26 cellular contexts compared by ENCODE assay signal in the genomic region with DNA sequence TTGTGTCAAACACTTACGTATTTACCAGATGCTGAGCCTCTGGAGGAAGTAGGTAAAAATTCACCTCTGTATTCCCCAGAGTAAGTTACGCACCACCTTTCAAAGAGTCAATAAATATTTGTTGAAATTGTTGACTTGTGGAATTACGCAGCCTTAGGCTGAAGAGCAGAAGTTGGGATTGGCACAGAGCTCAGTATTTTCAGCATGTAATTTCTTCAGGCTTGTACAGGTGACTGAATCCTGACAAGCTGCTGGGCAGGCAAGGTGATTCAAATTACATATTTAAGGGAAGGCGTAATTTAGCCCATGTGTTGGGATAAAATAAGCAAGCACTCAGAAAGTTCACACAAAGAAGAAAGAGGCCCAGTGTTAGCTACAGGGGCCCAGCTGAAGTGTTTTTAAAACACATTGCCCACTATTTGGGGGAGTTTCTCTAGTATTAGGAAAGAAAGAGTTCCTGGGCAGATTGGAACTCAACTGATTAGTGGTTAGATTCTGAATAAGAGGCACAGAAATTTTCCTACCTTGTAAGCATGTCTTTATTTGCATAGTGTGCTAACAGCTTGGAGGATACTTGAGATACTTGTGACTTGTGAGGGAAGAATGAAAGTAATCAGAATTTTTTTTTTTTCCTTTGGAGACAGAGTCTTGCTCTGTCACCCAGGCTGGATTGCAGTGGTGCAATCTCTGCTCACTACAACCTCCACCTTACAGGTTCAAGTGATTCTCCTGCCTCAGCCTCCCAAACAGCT.
"Had no signal": no experiment of that assay in that cellular context is flagged by ENCODE, and none has a peak within 500 bp of the region (broad histone marks: within the 10 kb centered on the region; RNA-seq: fewer than 3 reads in every experiment).

No MANE protein-coding gene starts in this region.

- H3K4me3 ChIP-seq: ascending aorta, body of pancreas, SK-N-MC had no signal

- H3K36me3 ChIP-seq: ascending aorta had no signal

- H3K27ac ChIP-seq: ascending aorta, body of pancreas, SK-N-MC had no signal

- H3K4me1 ChIP-seq: ascending aorta, body of pancreas had no signal

- FAIRE-seq: TTC549 had no signal

- ATAC-seq: activated naive CD4-positive, alpha-beta T cell treated with anti-CD3 and anti-CD28 coated beads, Interleukin-2, amount 50 U/mL, for 72 hours; activated naive CD8-positive, alpha-beta T cell treated with anti-CD3 and anti-CD28 coated beads, Interleukin-2, amount 50 U/mL, for 24 hours; activated T-cell treated with anti-CD3 and anti-CD28 coated beads, Interleukin-2, amount 50 U/mL, for 4 hours; body of pancreas; Right ventricle myocardium inferior; T-cell had no signal

- DNase-seq: activated B cell treated with CpG ODN at 0.5 μM for 24 hours; activated CD4-positive, alpha-beta memory T cell treated with anti-CD3 and anti-CD28 coated beads for 36 hours; activated CD4-positive, alpha-beta T cell treated with anti-CD3 and anti-CD28 coated beads for 1 hour; activated CD4-positive, alpha-beta T cell treated with anti-CD3 and anti-CD28 coated beads, Interleukin-2, amount 10 ng/mL, durations not matched to agents 24 days and 14 days; activated CD8-positive, alpha-beta memory T cell treated with anti-CD3 and anti-CD28 coated beads for 24 hours; activated effector memory CD4-positive, alpha-beta T cell treated with anti-CD3 and anti-CD28 coated beads, Interleukin-2, amount 50 U/mL, for 16 hours; activated naive CD4-positive, alpha-beta T cell treated with Interleukin-2 at 50 U/mL for 16 hours; activated naive CD8-positive, alpha-beta T cell treated with anti-CD3 and anti-CD28 coated beads, Interleukin-2, amount 50 U/mL, for 24 hours; activated T-cell treated with anti-CD3 and anti-CD28 coated beads, Interleukin-2, amount 50 U/mL, for 4 hours; amniotic stem cell; body of pancreas; KG1; NCI-H1048; NCI-H1417; NCI-H1930; NCI-H446; NCI-H524; RPMI8226; T-cell; T-helper 2 cell; T1000 had no signal

- H3K9me3 ChIP-seq: ascending aorta, body of pancreas had no signal

- H3K27me3 ChIP-seq: ascending aorta, body of pancreas had no signal
